29 cellular contexts compared by ENCODE assay signal in the genomic region with DNA sequence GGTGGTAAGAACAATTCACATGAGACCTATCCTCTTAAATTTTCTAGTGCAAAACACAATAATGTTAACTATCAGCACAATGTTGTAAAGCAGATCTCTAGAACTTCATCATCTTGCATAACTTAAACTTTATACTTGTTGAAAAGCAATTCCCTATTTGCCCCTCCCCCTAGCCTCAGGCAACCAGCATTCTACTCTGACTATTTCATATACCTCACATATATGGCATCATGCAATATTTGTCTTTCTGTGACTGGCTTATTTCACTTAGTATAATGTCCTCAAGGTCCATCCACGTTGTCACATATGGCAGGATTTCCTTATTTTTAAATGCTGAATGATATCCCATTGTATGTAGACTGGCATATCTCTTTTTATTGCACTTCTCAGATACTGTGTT.
"Had no signal": no experiment of that assay in that cellular context is flagged by ENCODE, and none has a peak within 500 bp of the region (broad histone marks: within the 10 kb centered on the region; RNA-seq: fewer than 3 reads in every experiment).

No MANE protein-coding gene starts in this region.

- H3K27me3 ChIP-seq: adrenal gland, ascending aorta, body of pancreas, breast epithelium, cardiac muscle cell had no signal

- H3K4me1 ChIP-seq: adrenal gland, ascending aorta, body of pancreas, breast epithelium had no signal

- H3K4me3 ChIP-seq: adrenal gland, ascending aorta, body of pancreas, breast epithelium, cardiac muscle cell had no signal

- DNase-seq: activated effector memory CD4-positive, alpha-beta T cell treated with anti-CD3 and anti-CD28 coated beads, Interleukin-2, amount 50 U/mL, for 16 hours; activated effector memory CD4-positive, alpha-beta T cell treated with Interleukin-2 at 50 U/mL for 16 hours; activated gamma-delta T cell; activated gamma-delta T cell treated with Interleukin-2 at 50 U/mL for 16 hours; activated naive CD4-positive, alpha-beta T cell; activated naive CD4-positive, alpha-beta T cell treated with anti-CD3 and anti-CD28 coated beads for 36 hours; activated naive CD4-positive, alpha-beta T cell treated with anti-CD3 and anti-CD28 coated beads, Interleukin-2, amount 10 ng/mL, durations not matched to agents 7 days and 5 days; activated naive CD4-positive, alpha-beta T cell treated with anti-CD3 and anti-CD28 coated beads, Interleukin-2, amount 50 U/mL, for 16 hours; activated naive CD4-positive, alpha-beta T cell treated with Interleukin-2 at 50 U/mL for 16 hours; activated naive CD8-positive, alpha-beta T cell treated with anti-CD3 and anti-CD28 coated beads for 36 hours; activated naive CD8-positive, alpha-beta T cell treated with anti-CD3 and anti-CD28 coated beads, Interleukin-2, amount 10 ng/mL, durations not matched to agents 7 days and 5 days; activated naive CD8-positive, alpha-beta T cell treated with anti-CD3 and anti-CD28 coated beads, Interleukin-2, amount 50 U/mL, for 24 hours; activated T-cell treated with anti-CD3 and anti-CD28 coated beads, Interleukin-2, amount 50 U/mL, for 1 hour; activated T-cell treated with anti-CD3 and anti-CD28 coated beads, Interleukin-2, amount 50 U/mL, for 24 hours; activated T-cell treated with anti-CD3 and anti-CD28 coated beads, Interleukin-2, amount 50 U/mL, for 4 hours; activated T-cell treated with anti-CD3 and anti-CD28 coated beads, Interleukin-2, amount 50 U/mL, for 48 hours; activated T-cell treated with anti-CD3 and anti-CD28 coated beads, Interleukin-2, amount 50 U/mL, for 72 hours; adrenal gland; amniotic stem cell; amygdala; anterior cingulate cortex; aorta; body of pancreas; caudate nucleus; central memory CD4-positive, alpha-beta T cell; cerebellar nuclear complex had no signal

- H3K36me3 ChIP-seq: adrenal gland, ascending aorta, breast epithelium, cardiac muscle cell had no signal

- H3K9me3 ChIP-seq: adrenal gland, body of pancreas, breast epithelium had no signal

- H3K27ac ChIP-seq: adrenal gland, ascending aorta, body of pancreas, breast epithelium, cardiac muscle cell had no signal
